ENCODE assay signal across 10 cellular contexts in the genomic region with DNA sequence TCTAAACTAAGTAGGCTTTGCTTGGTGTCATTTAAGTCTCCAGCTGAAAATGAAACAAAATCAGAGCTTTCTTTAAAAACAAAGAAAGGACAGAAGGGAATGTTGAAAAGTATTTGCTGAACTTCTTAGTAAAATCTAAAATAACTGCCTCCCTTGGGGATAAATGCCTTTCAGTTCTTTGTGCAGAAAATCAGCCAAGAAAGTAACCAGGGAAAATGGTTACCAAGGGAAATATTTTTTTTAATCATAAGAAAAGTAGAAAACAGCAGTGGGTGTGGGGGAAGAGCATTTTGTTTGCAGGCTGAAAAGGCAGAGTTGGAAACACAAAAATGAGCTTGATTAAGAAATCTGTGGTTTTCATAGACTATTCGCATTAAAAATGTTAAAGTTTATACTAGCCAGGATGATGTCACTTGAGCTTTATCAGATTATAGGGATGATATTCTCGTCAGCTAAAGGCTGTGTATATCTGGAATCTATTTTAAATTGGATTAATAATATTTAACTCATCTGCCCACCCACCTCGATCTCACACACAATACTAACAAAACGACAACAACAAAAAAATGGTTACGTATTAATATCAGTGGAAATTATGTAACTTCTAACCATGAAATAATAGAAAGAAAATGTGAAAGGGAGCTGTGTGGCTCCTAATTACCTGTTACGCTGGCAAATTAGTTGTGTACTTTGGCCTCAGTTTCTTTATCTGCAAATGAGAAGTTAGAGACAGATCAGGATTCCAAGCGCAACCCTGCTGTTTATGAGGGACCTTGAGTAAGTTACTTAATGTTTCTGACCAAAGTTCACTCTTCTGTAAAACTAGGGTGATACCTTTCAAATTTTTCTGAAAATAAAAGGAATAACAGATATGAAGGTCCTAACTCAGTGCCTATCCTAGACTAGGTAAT. TPM values are rescaled to one million over a fixed set of nuclear protein-coding genes. Genes with fewer than 3 reads are reported as not detected.
A peak's percentile ranks its signal among the peaks of the same experiment; 100 is the strongest.
DNase-seq lines count a peak whose midpoint lies in the region; TF ChIP-seq lines count a peak whose summit lies in the region.
"Had no signal": no experiment of that assay in that cellular context is flagged by ENCODE, and none has a peak within 500 bp of the region (broad histone marks: within the 10 kb centered on the region; RNA-seq: fewer than 3 reads in every experiment).

Gene ECM2, minus strand, starts transcription at position 51 of the 911 bp plus-strand sequence. CDS start 13,124 bp downstream, outside the sequence.

- peak within 1 kb of the TSS; percentile 69 to 82 for H3K27ac ChIP-seq in uterus

- TF ChIP-seq POLR2A in uterus (IDR thresholded peaks at IDR 0.05): no peak

- H3K4me1 ChIP-seq in uterus: no peaks in the 10 kb centered on the region

- no peaks in the 10 kb centered on the region for H3K36me3 ChIP-seq in uterus

- H3K27me3 ChIP-seq in uterus: no peaks in the 10 kb centered on the region

- peak within 1 kb of the TSS; percentile 48 for H3K4me3 ChIP-seq in epithelial cell of proximal tubule (ENCODE audit: low read depth, low read length)
- H3K4me3 ChIP-seq in uterus: peak within 1 kb of the TSS; percentile 36 to 44

- intact Hi-C loops in uterus (cut with DNase I; ENCODE audit: low total_unique reads): no loop called here

- H3K9me3 ChIP-seq in uterus: no peaks in the 10 kb centered on the region

- TF ChIP-seq CTCF in epithelial cell of proximal tubule (conservative IDR thresholded peaks at IDR 0.05; ENCODE audit: low read depth, low read length) (no peak), uterus (IDR thresholded peaks at IDR 0.05) (no peak)

- peak; percentile 7 for DNase-seq in NCI-H82 (lab: John Stamatoyannopoulos, UW)
- DNase-seq in NCI-H82 treated with DMSO at 0.1 percent for 48 hours (lab: John Stamatoyannopoulos, UW; ENCODE audit: unreplicated experiment): no peak
- no peak for DNase-seq in epithelial cell of proximal tubule (ENCODE audit: low read depth)
- peak; percentile 79 for DNase-seq in myocyte (ENCODE audit: low read depth)
- DNase-seq in uterus: no peak
- no peak for DNase-seq in Kasumi-1 (lab: John Stamatoyannopoulos, UW)
- DNase-seq in SK-N-DZ (ENCODE audit: low spot score): no peak
- no peak for DNase-seq in stimulated activated CD8-positive, alpha-beta memory T cell treated with anti-CD3 and anti-CD28 coated beads, Interleukin-4, amount 100 ng/mL, for 48 hours
- DNase-seq: activated CD4-positive, CD25-positive, alpha-beta regulatory T cell treated with anti-CD3 and anti-CD28 coated beads, Interleukin-2, amount 50 U/mL, for 72 hours; NCI-H446 had no signal

RNA-seq across cellular contexts. Expression of gene ECM2, which starts in this region (rescaled TPM):
- total RNA-seq in epithelial cell of proximal tubule (not detected in 2 replicates), myocyte (11.2 and 11.8 TPM in 2 replicates), uterus (10 to 100 TPM; 21.8 to 34.0 (median 27.7) TPM)
- 11.6 TPM for polyA plus RNA-seq in myocyte (2012)
- not detected in 2 replicates for polyA plus RNA-seq in SK-N-DZ (2014; cell fraction: cytosol; rRNA removed)
- polyA plus RNA-seq in SK-N-DZ (2014; cell fraction: nucleus; rRNA removed): not detected in 2 replicates

Comparison
In these comparisons a context has a peak if more than half of its experiments do, and no peak if none do; other contexts are left out.
1. RNA of gene ECM2 (total RNA-seq): 21.8 to 34.0 TPM in uterus and 11.2 to 11.8 TPM in myocyte; not detected in epithelial cell of proximal tubule; every median in the first group is over 10 times any median in the second.
2. DNase-seq: peak in NCI-H82 (single experiment) and myocyte (single experiment); none in NCI-H82 treated with DMSO at 0.1 percent for 48 hours (single experiment), epithelial cell of proximal tubule (single experiment), uterus (0 of 2), Kasumi-1 (0 of 2), SK-N-DZ (single experiment) and stimulated activated CD8-positive, alpha-beta memory T cell treated with anti-CD3 and anti-CD28 coated beads, Interleukin-4, amount 100 ng/mL, for 48 hours (single experiment).